In the genomic region with DNA sequence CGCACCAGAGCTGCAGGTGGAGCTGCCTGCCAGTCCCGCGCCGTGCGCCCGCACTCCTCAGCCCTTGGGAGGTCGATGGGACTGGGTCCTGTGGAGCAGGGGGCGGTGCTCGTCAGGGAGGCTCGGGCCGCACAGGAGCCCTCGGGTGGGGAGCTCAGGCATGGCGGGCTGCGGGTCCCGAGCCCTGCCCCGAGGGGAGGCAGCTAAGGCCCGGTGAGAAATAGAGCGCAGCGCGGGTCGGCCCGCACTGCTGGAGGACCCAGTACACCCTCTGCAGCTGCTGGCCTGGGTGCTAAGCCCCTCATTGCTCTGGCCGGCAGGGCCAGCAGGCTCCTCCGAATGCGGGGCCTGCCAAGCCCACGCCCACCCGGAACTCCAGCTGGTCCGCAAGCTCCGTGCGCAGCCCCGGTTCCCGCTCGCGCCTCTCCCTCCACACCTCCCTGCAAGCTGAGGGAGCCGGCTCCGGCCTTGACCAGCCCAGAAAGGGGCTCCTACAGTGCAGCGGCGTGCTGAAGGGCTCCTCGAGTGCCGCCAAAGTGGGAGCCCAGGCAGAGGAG, we compare ENCODE assay signal across 4 cellular contexts.
DNase-seq lines count a peak whose midpoint lies in the region; ATAC-seq and TF ChIP-seq lines count a peak whose summit lies in the region.
"Not testable (repeated sequence)": the region's sequence is repeated elsewhere in the genome, so short reads cannot be mapped to it uniquely, and the experiment has no call there.

No MANE protein-coding gene starts in this region.

- not testable (repeated sequence) for H3K27me3 ChIP-seq in right cardiac atrium (ENCODE audit: control insufficient read depth, insufficient read depth)

- not testable (repeated sequence) for H3K27ac ChIP-seq in right cardiac atrium (ENCODE audit: low read length)

- not testable (repeated sequence) for ATAC-seq in right cardiac atrium

- not testable (repeated sequence) for H3K9me3 Mint-ChIP-seq in type B pancreatic cell

- not testable (repeated sequence) for H3K4me1 Mint-ChIP-seq in type B pancreatic cell (ENCODE audit: unreplicated experiment)

- H3K27ac Mint-ChIP-seq in type B pancreatic cell = not testable (repeated sequence)

- 96% methylated on average over 40 of the region's 40 CpGs for WGBS in right cardiac atrium

- intact Hi-C loops in right cardiac atrium (cut with DNase I); posterior vena cava (cut with DNase I): not testable (repeated sequence)

- H3K36me3 Mint-ChIP-seq in type B pancreatic cell = not testable (repeated sequence)

- DNase-seq in activated gamma-delta T cell (lab: John Stamatoyannopoulos, UW) (peak; percentile 14), right cardiac atrium (peak in 2 of 3 donors; percentile 30 to 44), posterior vena cava (ENCODE audit: low spot score) (peak; percentile 77), type B pancreatic cell (ENCODE audit: extremely low spot score, unreplicated experiment) (peak; percentile 64)

- H3K4me3 ChIP-seq in right cardiac atrium (ENCODE audit: low read length) = not testable (repeated sequence)

- TF ChIP-seq CTCF in type B pancreatic cell (conservative IDR thresholded peaks at IDR 0.05) = not testable (repeated sequence)

- not testable (repeated sequence) for H3K4me3 Mint-ChIP-seq in type B pancreatic cell

- not testable (repeated sequence) for H3K9me3 ChIP-seq in right cardiac atrium (ENCODE audit: control insufficient read depth, low read length)

- not testable (repeated sequence) for H3K27me3 Mint-ChIP-seq in type B pancreatic cell

- not testable (repeated sequence) for H3K4me1 ChIP-seq in right cardiac atrium (ENCODE audit: control insufficient read depth, insufficient read depth, low read length)

Comparison
In these comparisons a context has a peak if more than half of its experiments do, and no peak if none do; other contexts are left out.
1. DNase-seq: peak in every context shown above with its lines; median percentile 77 in posterior vena cava; 64 in type B pancreatic cell; 37 in right cardiac atrium; 14 in activated gamma-delta T cell.